ENCODE assay signal across 8 cellular contexts in genomic region chr2:171999125-171999524, GRCh38. TPM values are rescaled to one million over a fixed set of nuclear protein-coding genes. Genes with fewer than 3 reads are reported as not detected.
A peak's percentile ranks its signal among the peaks of the same experiment; 100 is the strongest.
DNase-seq lines count a peak whose midpoint lies in the region; FAIRE-seq and TF ChIP-seq lines count a peak whose summit lies in the region.

No MANE protein-coding gene starts in this region.

- H3K27me3 ChIP-seq in HUES6 (ENCODE audit: control insufficient read depth, insufficient read depth, low read length) (peaks cover 18% of the 10 kb centered on the region), bronchial epithelial cell (ENCODE audit: control insufficient read depth, insufficient read depth, low read length) (no peaks in the 10 kb centered on the region), mucosa of rectum (ENCODE audit: control insufficient read depth in 2 of 2, insufficient read depth in 2 of 2, low read length in 2 of 2) (peaks cover 0 to 8% of the 10 kb centered on the region in 2 donors)

- H3K4me1 ChIP-seq in HUES6 (ENCODE audit: control insufficient read depth, insufficient read depth, low read length), result no peaks in the 10 kb centered on the region
- peaks cover 0 to 3% of the 10 kb centered on the region in 2 donors for H3K4me1 ChIP-seq in mucosa of rectum (ENCODE audit: control insufficient read depth in 2 of 2, insufficient read depth in 2 of 2, low read length in 2 of 2)

- FAIRE-seq in bronchial epithelial cell (lab: Jason Lieb, UNC), result no peak

- TF ChIP-seq CTCF in GM12864 (IDR thresholded peaks at IDR 0.05; ENCODE audit: low read depth, low read length, missing control alignments) (no peak), bronchial epithelial cell (IDR thresholded peaks at IDR 0.05; ENCODE audit: insufficient read depth, low read length, severe bottlenecking) (no peak)

- H3K9ac ChIP-seq in HUES6 (ENCODE audit: low read length) (peak overlapping the region; percentile 18), mucosa of rectum (ENCODE audit: low read depth in 1 of 2, low read length in 2 of 2) (peak overlapping the region; percentile 27 to 64)

- H3K27ac ChIP-seq in HUES6 (ENCODE audit: low read depth, low read length), result no peak overlapping the region
- H3K27ac ChIP-seq in mucosa of rectum (ENCODE audit: low read depth in 2 of 2, low read length in 2 of 2), result no peak overlapping the region

- H3K9me3 ChIP-seq in HUES6 (ENCODE audit: control insufficient read depth, insufficient read depth, low read depth, low read length) (no peaks in the 10 kb centered on the region), mucosa of rectum (ENCODE audit: control insufficient read depth in 2 of 2, low read length in 2 of 2) (no peaks in the 10 kb centered on the region)

- peak overlapping the region; percentile 71; the same call in 1 of the 2 replicates for H3K4me3 ChIP-seq in GM12864 (ENCODE audit: low read depth, low read length)
- H3K4me3 ChIP-seq in HUES6 (ENCODE audit: low read depth, low read length), result peak overlapping the region; percentile 84
- H3K4me3 ChIP-seq in bronchial epithelial cell (ENCODE audit: low read depth, low read length), result peak overlapping the region; percentile 87
- H3K4me3 ChIP-seq in mucosa of rectum (ENCODE audit: low read length in 2 of 2), result peak overlapping the region; percentile 86 to 98

- DNase-seq in GM12864 (ENCODE audit: low read depth), result no peak
- no peak for DNase-seq in bronchial epithelial cell (ENCODE audit: low read depth)
- no peak for DNase-seq in stimulated activated CD4-positive, alpha-beta T cell treated with anti-CD3 and anti-CD28 coated beads, Interleukin-2, amount 100 ng/mL, for 48 hours
- DNase-seq in EL, result no peak
- no peak for DNase-seq in cortex of kidney (lab: John Stamatoyannopoulos, UW)
- no peak for DNase-seq in SKM-1 (lab: John Stamatoyannopoulos, UW; ENCODE audit: unreplicated experiment)

- H3K36me3 ChIP-seq in HUES6 (ENCODE audit: control insufficient read depth, insufficient read depth, low read length), result no peaks in the 10 kb centered on the region
- H3K36me3 ChIP-seq in bronchial epithelial cell (ENCODE audit: control insufficient read depth, insufficient read depth, low read length), result no peaks in the 10 kb centered on the region
- H3K36me3 ChIP-seq in mucosa of rectum (ENCODE audit: control insufficient read depth in 2 of 2, insufficient read depth in 2 of 2, low read length in 2 of 2), result no peaks in the 10 kb centered on the region

RNA-seq across cellular contexts. Expression of gene METAP1D, which starts 0.6 kb away (rescaled TPM):
- 2.2 and 2.6 TPM in 2 replicates for total RNA-seq in bronchial epithelial cell
